In genomic region chr5:172006378-172007152, GRCh38 we compare ENCODE assay signal across 1 cellular context.
TF ChIP-seq lines count a peak whose summit lies in the region.

Gene FBXW11, minus strand, starts transcription at chr5:172006638. Its CDS starts 136 bp downstream, at chr5:172006502.

TF ChIP-seq in HepG2, 621 proteins besides CTCF, POLR2A, EP300 and RAD21 (continued from another document and continues in another):
- TF ChIP-seq ARID5B (CRISPR knock-in tag; IDR thresholded peaks at IDR 0.05) (peak; percentile 29; the same call in 1 of the 2 replicates), PREB (CRISPR knock-in tag; IDR thresholded peaks at IDR 0.05) (no peak), TEAD2 (CRISPR knock-in tag; IDR thresholded peaks at IDR 0.05) (no peak), ZBTB26 (CRISPR knock-in tag; IDR thresholded peaks at IDR 0.05; ENCODE audit: borderline replicate concordance) (peak; percentile 73; the same call in 1 of the 2 replicates), ZNF572 (CRISPR knock-in tag; IDR thresholded peaks at IDR 0.05) (peak; percentile 90; the same call in 1 of the 2 replicates), GFI1 (CRISPR knock-in tag; IDR thresholded peaks at IDR 0.05; ENCODE audit: borderline replicate concordance) (no peak; the same call in 1 of the 2 replicates), HNF4G (IDR thresholded peaks at IDR 0.05; ENCODE audit: borderline replicate concordance, low read depth, low read length) (no peak), HNF4G (CRISPR knock-in tag; IDR thresholded peaks at IDR 0.05; ENCODE audit: borderline replicate concordance, low read depth) (0 out of 2 replicates have a peak, but pooled peaks have one; percentile 52), XRCC5 (optimal IDR thresholded peaks at IDR 0.05; ENCODE audit: low read length) (peak; percentile 52), HOXA3 (CRISPR knock-in tag; IDR thresholded peaks at IDR 0.05) (peak; percentile 65), MXD3 (CRISPR knock-in tag; IDR thresholded peaks at IDR 0.05) (peak; percentile 72), ZFP36 (IDR thresholded peaks at IDR 0.05; ENCODE audit: borderline replicate concordance, low read depth, low read length, partially characterized antibody) (peak; percentile 74), RAD51 (IDR thresholded peaks at IDR 0.05; ENCODE audit: borderline replicate concordance) (no peak), RBM22 (optimal IDR thresholded peaks at IDR 0.05; ENCODE audit: low read length) (no peak), NR2F2 (IDR thresholded peaks at IDR 0.05; ENCODE audit: borderline replicate concordance, low read depth) (no peak), HOXD1 (CRISPR knock-in tag; IDR thresholded peaks at IDR 0.05) (no peak), FOXK1 (CRISPR knock-in tag; IDR thresholded peaks at IDR 0.05; ENCODE audit: borderline replicate concordance, low read depth) (peak; percentile 78; the same call in 1 of the 2 replicates), HIVEP1 (CRISPR knock-in tag; IDR thresholded peaks at IDR 0.05) (peak; percentile 64), ZSCAN31 (CRISPR knock-in tag; IDR thresholded peaks at IDR 0.05; ENCODE audit: low read depth) (no peak; the same call in 1 of the 2 replicates), ZNF234 (CRISPR knock-in tag; conservative IDR thresholded peaks at IDR 0.05) (0 out of 2 replicates have a peak, but pooled peaks have one; percentile 73), ZEB1 (IDR thresholded peaks at IDR 0.05; ENCODE audit: insufficient replicate concordance, low read depth) (no peak), ZNF75D (CRISPR knock-in tag; IDR thresholded peaks at IDR 0.05; ENCODE audit: borderline replicate concordance) (no peak), PAXIP1 (CRISPR knock-in tag; conservative IDR thresholded peaks at IDR 0.05) (peak; percentile 42; the same call in 1 of the 2 replicates), NAIF1 (CRISPR knock-in tag; IDR thresholded peaks at IDR 0.05; ENCODE audit: borderline replicate concordance) (peak; percentile 99), FOXC1 (CRISPR knock-in tag; IDR thresholded peaks at IDR 0.05; ENCODE audit: borderline replicate concordance) (peak; percentile 43), TBX2 (CRISPR knock-in tag; IDR thresholded peaks at IDR 0.05; ENCODE audit: borderline replicate concordance) (peak; percentile 65; the same call in 1 of the 2 replicates), SNAI1 (CRISPR knock-in tag; IDR thresholded peaks at IDR 0.05; ENCODE audit: borderline replicate concordance) (0 out of 2 replicates have a peak, but pooled peaks have one; percentile 63), KDM3A (CRISPR knock-in tag; IDR thresholded peaks at IDR 0.05; ENCODE audit: low read depth) (no peak), ESRRA (CRISPR knock-in tag; IDR thresholded peaks at IDR 0.05; ENCODE audit: low read depth) (peak; percentile 57; the same call in 1 of the 2 replicates), MXI1 (IDR thresholded peaks at IDR 0.05; ENCODE audit: borderline replicate concordance, low read depth, low read length) (peak; percentile 48; the same call in 1 of the 3 replicates), MLX (CRISPR knock-in tag; IDR thresholded peaks at IDR 0.05) (peak; percentile 61; the same call in 1 of the 2 replicates), ZSCAN22 (CRISPR knock-in tag; IDR thresholded peaks at IDR 0.05) (peak; percentile 100), TOPORS (CRISPR knock-in tag; IDR thresholded peaks at IDR 0.05) (no peak), ISL2 (CRISPR knock-in tag; IDR thresholded peaks at IDR 0.05) (peak; percentile 53; the same call in 1 of the 2 replicates), ZNF274 (CRISPR knock-in tag; IDR thresholded peaks at IDR 0.05) (peak; percentile 58), ATF2 (CRISPR knock-in tag; IDR thresholded peaks at IDR 0.05) (peak; percentile 33; the same call in 1 of the 2 replicates), NFYB (CRISPR knock-in tag; IDR thresholded peaks at IDR 0.05) (peak; percentile 44; the same call in 1 of the 2 replicates), ZNF790 (CRISPR knock-in tag; IDR thresholded peaks at IDR 0.05; ENCODE audit: borderline replicate concordance) (no peak; the same call in 1 of the 2 replicates), ZNF784 (CRISPR knock-in tag; IDR thresholded peaks at IDR 0.05; ENCODE audit: borderline replicate concordance) (peak; percentile 62; the same call in 1 of the 2 replicates), SUZ12 (IDR thresholded peaks at IDR 0.05; ENCODE audit: low read depth, low read length) (peak; percentile 71), E2F2 (CRISPR knock-in tag; IDR thresholded peaks at IDR 0.05; ENCODE audit: borderline replicate concordance) (peak; percentile 17; the same call in 1 of the 2 replicates), ZNF292 (CRISPR knock-in tag; IDR thresholded peaks at IDR 0.05; ENCODE audit: borderline replicate concordance, low read depth) (peak; percentile 92), ZNF3 (CRISPR knock-in tag; IDR thresholded peaks at IDR 0.05) (no peak), ZNF772 (CRISPR knock-in tag; IDR thresholded peaks at IDR 0.05) (peak; percentile 58; the same call in 1 of the 2 replicates), CCDC6 (CRISPR knock-in tag; IDR thresholded peaks at IDR 0.05) (peak; percentile 80; the same call in 1 of the 2 replicates), BORCS8-MEF2B (CRISPR knock-in tag; IDR thresholded peaks at IDR 0.05) (0 out of 2 replicates have a peak, but pooled peaks have one; percentile 64), STAT5B (CRISPR knock-in tag; IDR thresholded peaks at IDR 0.05) (no peak; the same call in 1 of the 2 replicates), GATA4 (IDR thresholded peaks at IDR 0.05; ENCODE audit: borderline replicate concordance, low read depth) (peak; percentile 69; the same call in 1 of the 2 replicates)
